20 cellular contexts compared by ENCODE assay signal in genomic region chr14:21053184-21054122, GRCh38. TPM values are rescaled to one million over a fixed set of nuclear protein-coding genes. Genes with fewer than 3 reads are reported as not detected.
A peak's percentile ranks its signal among the peaks of the same experiment; 100 is the strongest.
DNase-seq lines count a peak whose midpoint lies in the region; ATAC-seq, FAIRE-seq and TF ChIP-seq lines count a peak whose summit lies in the region.
"Had no signal": no experiment of that assay in that cellular context is flagged by ENCODE, and none has a peak within 500 bp of the region (broad histone marks: within the 10 kb centered on the region; RNA-seq: fewer than 3 reads in every experiment).

No MANE protein-coding gene starts in this region.

- intact Hi-C loops in K562 (cut with micrococcal nuclease) (no loop called here), transverse colon (cut with DNase I; ENCODE audit: low total_unique reads) (no loop called here)

- no peaks in the 10 kb centered on the region for H3K27me3 ChIP-seq in K562 (ENCODE audit: control insufficient read depth in 2 of 2, insufficient read depth in 2 of 2, low read length in 2 of 2)
- H3K27me3 ChIP-seq in mucosa of rectum (ENCODE audit: control insufficient read depth in 2 of 2, insufficient read depth in 2 of 2, low read length in 2 of 2): no peaks in the 10 kb centered on the region
- H3K27me3 ChIP-seq in transverse colon: no peaks in the 10 kb centered on the region
- H3K27me3 ChIP-seq: BE2C had no signal

- ATAC-seq in K562: no peak
- ATAC-seq in left lobe of liver: peak; percentile 6
- ATAC-seq in GM19035 (IDR thresholded peaks at IDR 0.05; ENCODE audit: unreplicated experiment): no peak
- no peak for ATAC-seq in HG02938 (IDR thresholded peaks at IDR 0.05; ENCODE audit: unreplicated experiment)

- H3K9me3 ChIP-seq in K562 (replicated peaks; ENCODE audit: control insufficient read depth, insufficient read depth, low read depth, low read length) (no peaks in the 10 kb centered on the region), mucosa of rectum (ENCODE audit: control insufficient read depth in 2 of 2, low read length in 2 of 2) (no peaks in the 10 kb centered on the region), transverse colon (no peaks in the 10 kb centered on the region)
- H3K9me3 ChIP-seq: A549, BE2C had no signal

- POLR2A ChIA-PET in K562 (lab: Yijun Ruan, JAX): no interaction called here

- no peaks in the 10 kb centered on the region for H3K79me2 ChIP-seq in K562 (ENCODE audit: control insufficient read depth, insufficient read depth, low read length)

- CTCF ChIA-PET in K562 (lab: Yijun Ruan, JAX; ENCODE audit: low intra/inter-chr PET ratio): no interaction called here

- BruUV-seq in K562 (replicated peaks; lab: Mats Ljungman, UMichigan): no TSS peak

- TF ChIP-seq EP300 in K562 (IDR thresholded peaks at IDR 0.05; ENCODE audit: low read length) (no peak), transverse colon (IDR thresholded peaks at IDR 0.05; ENCODE audit: low read depth) (no peak)

- DNase-seq in K562 (ENCODE audit: extremely low read depth in 1 of 4, low spot score in 3 of 4) (no peak), left lobe of liver (ENCODE audit: low spot score) (no peak), transverse colon (no peak), NCI-H187 (lab: John Stamatoyannopoulos, UW) (no peak)
- no peak for DNase-seq in activated effector memory CD4-positive, alpha-beta T cell treated with anti-CD3 and anti-CD28 coated beads, Interleukin-2, amount 50 U/mL, for 16 hours
- DNase-seq: BE2C; CD4-positive, alpha-beta memory T cell; DMS79 had no signal

- no peak for FAIRE-seq in K562 (lab: Jason Lieb, UNC)
- FAIRE-seq: GM18507 had no signal

- no peak overlapping the region for H3K4me2 ChIP-seq in K562 (ENCODE audit: insufficient read depth, low read length)
- H3K4me2 ChIP-seq: GM23338 had no signal

- TF ChIP-seq POLR2A in K562 (conservative IDR thresholded peaks at IDR 0.05) (no peak), transverse colon (IDR thresholded peaks at IDR 0.05) (no peak)

- no peaks in the 10 kb centered on the region for H4K20me1 ChIP-seq in K562 (replicated peaks; ENCODE audit: control insufficient read depth, insufficient read depth, low read length)

- H3K4me1 ChIP-seq in K562 (replicated peaks in 1 of 2; ENCODE audit: control insufficient read depth in 2 of 2, insufficient read depth in 2 of 2, low read length in 2 of 2): peaks cover 0 to 1% of the 10 kb centered on the region in 2 experiments; a peak in 1 of 5 replicates
- H3K4me1 ChIP-seq in mucosa of rectum (ENCODE audit: control insufficient read depth in 2 of 2, insufficient read depth in 2 of 2, low read length in 2 of 2): peaks cover 17 to 30% of the 10 kb centered on the region in 2 donors
- peaks cover 0 to 39% (median 17%) of the 10 kb centered on the region in 4 donors for H3K4me1 ChIP-seq in transverse colon
- H3K4me1 ChIP-seq: BE2C had no signal

- H2AFZ ChIP-seq in K562 (ENCODE audit: low read depth, low read length): 0 out of 2 replicates have a peak overlapping the region, but pooled peaks have one; percentile 8
- H2AFZ ChIP-seq: GM23338 had no signal

- 56% methylated on average over 16 of the region's 20 CpGs for WGBS in K562 (ENCODE audit: insufficient coverage, low coverage, missing lambda C conversion rate)
- WGBS in transverse colon (ENCODE audit: low coverage in 1 of 2), 2 donors: 84 to 87% methylated on average over 13 to 20 of the region's 20 CpGs

- H3K27ac ChIP-seq in K562 (ENCODE audit: extremely low read depth, low read depth, low read length) (no peak overlapping the region), mucosa of rectum (ENCODE audit: low read depth in 2 of 2, low read length in 2 of 2) (peak overlapping the region; percentile 72 to 83), transverse colon (peak overlapping the region; percentile 72 to 80 (median 78))
- H3K27ac ChIP-seq: A549, C4-2B had no signal

- TF ChIP-seq RAD21 in K562 (CRISPR knock-in tag; conservative IDR thresholded peaks at IDR 0.05 in 1 of 2, IDR thresholded peaks at IDR 0.05 in 1 of 2): no peak

- H3K4me3 ChIP-seq in K562: no peak overlapping the region
- H3K4me3 ChIP-seq in mucosa of rectum (ENCODE audit: low read length in 2 of 2): no peak overlapping the region
- no peak overlapping the region for H3K4me3 ChIP-seq in transverse colon
- H3K4me3 ChIP-seq: A549, GM12878, GM23338 had no signal

- H3K9me1 ChIP-seq in K562 (ENCODE audit: control insufficient read depth, insufficient read depth, low read length): no peaks in the 10 kb centered on the region

- in situ Hi-C loops in K562 (cut with MboI) (no loop called here), transverse colon (cut with MboI; ENCODE audit: low pct_ligation_motif_present in 1 of 4, low pct_unique_long_range_greater_than_20kb in 1 of 4, low sequenced_read_pairs in 3 of 4) (no loop called here)

- H3K9ac ChIP-seq in K562 (ENCODE audit: insufficient read depth in 1 of 2, low read depth in 2 of 2, low read length in 2 of 2) (no peak overlapping the region), mucosa of rectum (ENCODE audit: low read depth in 1 of 2, low read length in 2 of 2) (no peak overlapping the region)

- no peak for TF ChIP-seq CTCF in K562 (IDR thresholded peaks at IDR 0.05 in 2 of 3, conservative IDR thresholded peaks at IDR 0.05 in 1 of 3; ENCODE audit: insufficient read depth in 2 of 3, low read depth in 1 of 3, low read length in 3 of 3)
- TF ChIP-seq CTCF in transverse colon (IDR thresholded peaks at IDR 0.05): no peak

- H3K36me3 ChIP-seq in K562 (ENCODE audit: control insufficient read depth, insufficient read depth, low read length): no peaks in the 10 kb centered on the region
- no peaks in the 10 kb centered on the region for H3K36me3 ChIP-seq in mucosa of rectum (ENCODE audit: control insufficient read depth in 2 of 2, insufficient read depth in 2 of 2, low read length in 2 of 2)
- no peaks in the 10 kb centered on the region for H3K36me3 ChIP-seq in transverse colon
- H3K36me3 ChIP-seq: BE2C had no signal

RNA-seq across cellular contexts. Expression of gene RNASE8, which starts 4.2 kb away (rescaled TPM):
- not detected in 2 replicates for total RNA-seq in K562 (2011; cell fraction: chromatin; rRNA removed; ENCODE audit: low replicate concordance)
- total RNA-seq in K562 (2011; cell fraction: nucleolus; rRNA removed): not detected in 2 replicates
- not detected in 2 replicates for total RNA-seq in K562 (2011; cell fraction: nucleoplasm; rRNA removed)
- total RNA-seq in K562 (2014; rRNA removed) (not detected in 2 replicates), K562 (2014; rRNA removed; fragmentation: Illumina TruSeq; extraction: Trizol) (not detected in 2 replicates), K562 (2015; rRNA removed; fragmentation: Illumina TruSeq; extraction: Trizol) (not detected in 2 replicates), K562 (2021) (not detected in 2 replicates), left lobe of liver (not detected), transverse colon (not detected)
- polyA plus RNA-seq in K562 (2011; rRNA removed) (not detected in 2 replicates), K562 (2014; fragmentation: Illumina TruSeq; extraction: Trizol) (not detected in 2 replicates), K562 (2014; fragmentation: Nextera tagmentation; extraction: Ambion mirVana) (not detected), K562 (2014; rRNA removed) (not detected in 2 replicates)
- not detected in 2 replicates for polyA plus RNA-seq in K562 (2011; cell fraction: cytosol; rRNA removed)
- not detected in 2 replicates for polyA plus RNA-seq in K562 (2011; cell fraction: nucleus; rRNA removed)
- not detected in 2 replicates for polyA plus RNA-seq in K562 (2012)
- polyA minus RNA-seq in K562 (2011; rRNA and poly(A)+ RNA removed): not detected in 2 replicates
- polyA minus RNA-seq in K562 (2011; cell fraction: cytosol; rRNA and poly(A)+ RNA removed): not detected in 2 replicates
- not detected in 2 replicates for polyA minus RNA-seq in K562 (2011; cell fraction: nucleus; rRNA and poly(A)+ RNA removed)
- total RNA-seq: CD4-positive, alpha-beta memory T cell; G401; GM12878; GM23338; H7; HT1080 had no signal
- polyA plus RNA-seq: A549; AG04450; CD4-positive, alpha-beta memory T cell; GM12878; GM23338 had no signal

RNA-seq across cellular contexts. Expression of gene RNASE7, which starts 11.3 kb away (rescaled TPM):
- total RNA-seq in K562 (2011; cell fraction: chromatin; rRNA removed; ENCODE audit: low replicate concordance): not detected in 2 replicates
- not detected in 2 replicates for total RNA-seq in K562 (2011; cell fraction: nucleolus; rRNA removed)
- total RNA-seq in K562 (2011; cell fraction: nucleoplasm; rRNA removed): not detected in 2 replicates
- total RNA-seq in K562 (2014; rRNA removed) (not detected in 2 replicates), K562 (2014; rRNA removed; fragmentation: Illumina TruSeq; extraction: Trizol) (not detected in 2 replicates), K562 (2015; rRNA removed; fragmentation: Illumina TruSeq; extraction: Trizol) (not detected in 2 replicates), K562 (2021) (not detected in 2 replicates), left lobe of liver (0.13 TPM), transverse colon (under 1 TPM in 1 of 4 donors, not detected in 3; 0.48 TPM)
- polyA plus RNA-seq in K562 (2011; rRNA removed) (not detected in 2 replicates), K562 (2014; fragmentation: Illumina TruSeq; extraction: Trizol) (not detected in 2 replicates), K562 (2014; fragmentation: Nextera tagmentation; extraction: Ambion mirVana) (not detected), K562 (2014; rRNA removed) (not detected in 2 replicates)
- not detected in 2 replicates for polyA plus RNA-seq in K562 (2011; cell fraction: cytosol; rRNA removed)
- polyA plus RNA-seq in K562 (2011; cell fraction: nucleus; rRNA removed): not detected in 2 replicates
- not detected in 2 replicates for polyA plus RNA-seq in K562 (2012)
- polyA minus RNA-seq in K562 (2011; rRNA and poly(A)+ RNA removed): not detected in 2 replicates
- polyA minus RNA-seq in K562 (2011; cell fraction: cytosol; rRNA and poly(A)+ RNA removed): not detected in 2 replicates
- not detected in 2 replicates for polyA minus RNA-seq in K562 (2011; cell fraction: nucleus; rRNA and poly(A)+ RNA removed)
- total RNA-seq: CD4-positive, alpha-beta memory T cell; G401; GM12878; GM23338; H7; HT1080 had no signal
- polyA plus RNA-seq: A549; AG04450; CD4-positive, alpha-beta memory T cell; GM12878; GM23338 had no signal

RNA-seq across cellular contexts. Expression of gene ARHGEF40, which starts 16.7 kb away (rescaled TPM):
- 6.3 and 19.5 TPM in 2 replicates for total RNA-seq in K562 (2011; cell fraction: chromatin; rRNA removed; ENCODE audit: low replicate concordance)
- total RNA-seq in K562 (2011; cell fraction: nucleolus; rRNA removed): 8.9 and 9.8 TPM in 2 replicates
- total RNA-seq in K562 (2011; cell fraction: nucleoplasm; rRNA removed): 7.5 and 9.5 TPM in 2 replicates
- total RNA-seq in K562 (2014; rRNA removed) (3.9 and 4.0 TPM in 2 replicates), K562 (2014; rRNA removed; fragmentation: Illumina TruSeq; extraction: Trizol) (2.3 and 2.9 TPM in 2 replicates), K562 (2015; rRNA removed; fragmentation: Illumina TruSeq; extraction: Trizol) (3.3 and 3.7 TPM in 2 replicates), K562 (2021) (4.6 and 6.3 TPM in 2 replicates), left lobe of liver (41.9 TPM), transverse colon (100 to 1,000 TPM in 1 of 4 donors, 10 to 100 TPM in 3; 55.6 to 138 (median 62.2) TPM)
- polyA plus RNA-seq in K562 (2011; rRNA removed) (3.8 and 4.0 TPM in 2 replicates), K562 (2014; fragmentation: Illumina TruSeq; extraction: Trizol) (4.6 and 5.0 TPM in 2 replicates), K562 (2014; fragmentation: Nextera tagmentation; extraction: Ambion mirVana) (under 1 TPM; 0.42 to 0.55 TPM), K562 (2014; rRNA removed) (4.6 and 4.7 TPM in 2 replicates)
- 5.6 and 9.9 TPM in 2 replicates for polyA plus RNA-seq in K562 (2011; cell fraction: cytosol; rRNA removed)
- 18.5 and 28.6 TPM in 2 replicates for polyA plus RNA-seq in K562 (2011; cell fraction: nucleus; rRNA removed)
- polyA plus RNA-seq in K562 (2012): 3.6 and 7.8 TPM in 2 replicates
- 2.2 and 3.0 TPM in 2 replicates for polyA minus RNA-seq in K562 (2011; rRNA and poly(A)+ RNA removed)
- 1.8 and 2.2 TPM in 2 replicates for polyA minus RNA-seq in K562 (2011; cell fraction: cytosol; rRNA and poly(A)+ RNA removed)
- 3.9 and 4.0 TPM in 2 replicates for polyA minus RNA-seq in K562 (2011; cell fraction: nucleus; rRNA and poly(A)+ RNA removed)

RNA-seq across cellular contexts. Expression of gene RNASE13, which starts 18.8 kb away (rescaled TPM):
- total RNA-seq in K562 (2011; cell fraction: chromatin; rRNA removed; ENCODE audit: low replicate concordance): not detected in 2 replicates
- not detected in 2 replicates for total RNA-seq in K562 (2011; cell fraction: nucleolus; rRNA removed)
- total RNA-seq in K562 (2011; cell fraction: nucleoplasm; rRNA removed): not detected in 2 replicates
- total RNA-seq in K562 (2014; rRNA removed) (not detected in 2 replicates), K562 (2014; rRNA removed; fragmentation: Illumina TruSeq; extraction: Trizol) (not detected in 2 replicates), K562 (2015; rRNA removed; fragmentation: Illumina TruSeq; extraction: Trizol) (not detected in 2 replicates), K562 (2021) (not detected in 2 replicates), left lobe of liver (0.10 TPM), transverse colon (not detected)
- polyA plus RNA-seq in K562 (2011; rRNA removed) (not detected in 2 replicates), K562 (2014; fragmentation: Illumina TruSeq; extraction: Trizol) (not detected in 2 replicates), K562 (2014; fragmentation: Nextera tagmentation; extraction: Ambion mirVana) (not detected), K562 (2014; rRNA removed) (not detected in 2 replicates)
- polyA plus RNA-seq in K562 (2011; cell fraction: cytosol; rRNA removed): not detected in 2 replicates
- polyA plus RNA-seq in K562 (2011; cell fraction: nucleus; rRNA removed): not detected in 2 replicates
- polyA plus RNA-seq in K562 (2012): not detected in 2 replicates
- not detected in 2 replicates for polyA minus RNA-seq in K562 (2011; rRNA and poly(A)+ RNA removed)
- not detected in 2 replicates for polyA minus RNA-seq in K562 (2011; cell fraction: cytosol; rRNA and poly(A)+ RNA removed)
- not detected in 2 replicates for polyA minus RNA-seq in K562 (2011; cell fraction: nucleus; rRNA and poly(A)+ RNA removed)
- total RNA-seq: CD4-positive, alpha-beta memory T cell; G401; GM12878; GM23338; H7; HT1080 had no signal
- polyA plus RNA-seq: A549; AG04450; CD4-positive, alpha-beta memory T cell; GM12878; GM23338 had no signal

RNA-seq across cellular contexts. Expression of gene TPPP2, which starts 23.4 kb away (rescaled TPM):
- 0.19 TPM in 1 of 2 replicates, not detected in the other for total RNA-seq in K562 (2011; cell fraction: chromatin; rRNA removed; ENCODE audit: low replicate concordance)
- total RNA-seq in K562 (2011; cell fraction: nucleolus; rRNA removed): not detected in 2 replicates
- total RNA-seq in K562 (2011; cell fraction: nucleoplasm; rRNA removed): not detected in 2 replicates
- total RNA-seq in K562 (2014; rRNA removed) (0.18 and 0.24 TPM in 2 replicates), K562 (2014; rRNA removed; fragmentation: Illumina TruSeq; extraction: Trizol) (not detected in 2 replicates), K562 (2015; rRNA removed; fragmentation: Illumina TruSeq; extraction: Trizol) (not detected in 2 replicates), K562 (2021) (not detected in 2 replicates), left lobe of liver (4.6 TPM), transverse colon (not detected)
- polyA plus RNA-seq in K562 (2011; rRNA removed) (not detected in 2 replicates), K562 (2014; fragmentation: Illumina TruSeq; extraction: Trizol) (not detected in 2 replicates), K562 (2014; fragmentation: Nextera tagmentation; extraction: Ambion mirVana) (not detected), K562 (2014; rRNA removed) (not detected in 2 replicates)
- not detected in 2 replicates for polyA plus RNA-seq in K562 (2011; cell fraction: cytosol; rRNA removed)
- polyA plus RNA-seq in K562 (2011; cell fraction: nucleus; rRNA removed): 0.33 TPM in 1 of 2 replicates, not detected in the other
- polyA plus RNA-seq in K562 (2012): not detected in 2 replicates
- not detected in 2 replicates for polyA minus RNA-seq in K562 (2011; rRNA and poly(A)+ RNA removed)
- polyA minus RNA-seq in K562 (2011; cell fraction: cytosol; rRNA and poly(A)+ RNA removed): not detected in 2 replicates
- not detected in 2 replicates for polyA minus RNA-seq in K562 (2011; cell fraction: nucleus; rRNA and poly(A)+ RNA removed)
- total RNA-seq: CD4-positive, alpha-beta memory T cell; G401; GM12878; GM23338; H7; HT1080 had no signal
- polyA plus RNA-seq: A549; AG04450; CD4-positive, alpha-beta memory T cell; GM12878; GM23338 had no signal
